Comparison of ENCODE assay signal across 25 cellular contexts in the genomic region with DNA sequence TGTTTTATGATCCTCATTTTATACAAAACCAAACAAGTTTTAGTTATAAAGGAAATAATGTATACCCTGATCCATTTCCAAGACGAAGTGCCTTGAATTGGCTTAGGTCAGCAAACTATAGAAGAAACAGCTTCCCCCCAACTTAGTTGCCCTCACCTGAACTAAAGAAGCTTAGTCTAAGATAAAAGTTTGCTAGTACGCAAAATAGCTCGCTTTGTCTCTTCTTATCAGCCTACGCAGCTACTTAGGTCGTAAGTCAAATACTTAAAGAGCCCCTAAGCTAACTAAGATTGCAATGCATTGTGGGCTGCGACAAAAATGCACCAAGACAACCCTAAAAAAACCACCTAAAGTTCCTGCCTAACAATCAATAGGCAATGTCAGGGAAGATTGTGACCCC. TPM values are rescaled to one million over a fixed set of nuclear protein-coding genes. Genes with fewer than 3 reads are reported as not detected.
DNase-seq lines count a peak whose midpoint lies in the region; ATAC-seq and TF ChIP-seq lines count a peak whose summit lies in the region.
"Had no signal": no experiment of that assay in that cellular context is flagged by ENCODE, and none has a peak within 500 bp of the region (broad histone marks: within the 10 kb centered on the region; RNA-seq: fewer than 3 reads in every experiment).

No MANE protein-coding gene starts in this region.

- H3K4me3 ChIP-seq in KMS-11 (IDR thresholded peaks at IDR 0.05; ENCODE audit: insufficient read depth, low read depth, low read length) (no peak overlapping the region), right cardiac atrium (ENCODE audit: low read length) (no peak overlapping the region)
- H3K4me3 ChIP-seq: left ventricle myocardium inferior, skin epidermis had no signal

- WGBS in right cardiac atrium, result 48% methylated on average over 6 of the region's 6 CpGs

- H3K27me3 ChIP-seq in KMS-11 (ENCODE audit: insufficient read depth, low read depth) (no peaks in the 10 kb centered on the region), right cardiac atrium (ENCODE audit: control insufficient read depth, insufficient read depth) (peaks cover 3% of the 10 kb centered on the region)

- peaks cover 4% of the 10 kb centered on the region for H3K9me3 Mint-ChIP-seq in activated CD4-positive, alpha-beta memory T cell treated with anti-CD3 and anti-CD28 coated beads, Interleukin-2, amount 10 ng/mL, durations not matched to agents 7 days and 5 days
- no peaks in the 10 kb centered on the region for H3K9me3 Mint-ChIP-seq in activated CD4-positive, alpha-beta memory T cell treated with anti-CD3 and anti-CD28 coated beads for 36 hours
- peaks cover 5% of the 10 kb centered on the region for H3K9me3 Mint-ChIP-seq in activated naive CD8-positive, alpha-beta T cell treated with anti-CD3 and anti-CD28 coated beads for 36 hours
- peaks cover 7% of the 10 kb centered on the region for H3K9me3 Mint-ChIP-seq in stimulated activated memory B cell treated with anti-CD40 and anti-IgM and Interleukin-4, amounts not matched to agents 10 μg/mL and 1 μg/mL and 100 μg/mL, for 72 hours

- peaks cover 28% of the 10 kb centered on the region for H3K4me1 Mint-ChIP-seq in activated CD4-positive, alpha-beta memory T cell treated with anti-CD3 and anti-CD28 coated beads, Interleukin-2, amount 10 ng/mL, durations not matched to agents 7 days and 5 days
- H3K4me1 Mint-ChIP-seq in activated CD4-positive, alpha-beta memory T cell treated with anti-CD3 and anti-CD28 coated beads for 36 hours (ENCODE audit: low read depth), result peaks cover 6% of the 10 kb centered on the region
- peaks cover 30% of the 10 kb centered on the region for H3K4me1 Mint-ChIP-seq in activated naive CD8-positive, alpha-beta T cell treated with anti-CD3 and anti-CD28 coated beads for 36 hours
- H3K4me1 Mint-ChIP-seq in stimulated activated memory B cell treated with anti-CD40 and anti-IgM and Interleukin-4, amounts not matched to agents 10 μg/mL and 1 μg/mL and 100 μg/mL, for 72 hours, result peaks cover 28% of the 10 kb centered on the region

- H3K9ac ChIP-seq in KMS-11, result no peak overlapping the region

- H3K9me3 ChIP-seq in right cardiac atrium (ENCODE audit: control insufficient read depth, low read length), result no peaks in the 10 kb centered on the region
- H3K9me3 ChIP-seq: left ventricle myocardium inferior had no signal

- H3K4me3 Mint-ChIP-seq in activated CD4-positive, alpha-beta memory T cell treated with anti-CD3 and anti-CD28 coated beads, Interleukin-2, amount 10 ng/mL, durations not matched to agents 7 days and 5 days, result no peak overlapping the region
- H3K4me3 Mint-ChIP-seq in activated CD4-positive, alpha-beta memory T cell treated with anti-CD3 and anti-CD28 coated beads for 36 hours, result no peak overlapping the region
- H3K4me3 Mint-ChIP-seq in activated naive CD8-positive, alpha-beta T cell treated with anti-CD3 and anti-CD28 coated beads for 36 hours, result no peak overlapping the region
- H3K4me3 Mint-ChIP-seq in stimulated activated memory B cell treated with anti-CD40 and anti-IgM and Interleukin-4, amounts not matched to agents 10 μg/mL and 1 μg/mL and 100 μg/mL, for 72 hours, result no peak overlapping the region

- intact Hi-C loops in activated CD4-positive, alpha-beta memory T cell treated with anti-CD3 and anti-CD28 coated beads for 36 hours (cut with micrococcal nuclease), result loop anchor here (5.0 kb wide), 1 partner anchor 61 kb away; no protein-coding TSS in a partner anchor
- intact Hi-C loops in right cardiac atrium (cut with DNase I), result no loop called here

- DNase-seq in activated CD4-positive, alpha-beta memory T cell treated with anti-CD3 and anti-CD28 coated beads, Interleukin-2, amount 10 ng/mL, durations not matched to agents 7 days and 5 days, result no peak
- DNase-seq in activated CD4-positive, alpha-beta memory T cell treated with anti-CD3 and anti-CD28 coated beads for 36 hours, result no peak
- DNase-seq in activated naive CD8-positive, alpha-beta T cell treated with anti-CD3 and anti-CD28 coated beads for 36 hours, result no peak
- DNase-seq in right cardiac atrium (no peak), middle frontal gyrus (ENCODE audit: extremely low spot score, low spot score) (no peak), substantia nigra (lab: John Stamatoyannopoulos, UW) (no peak)
- DNase-seq: activated effector memory CD4-positive, alpha-beta T cell treated with anti-CD3 and anti-CD28 coated beads, Interleukin-2, amount 50 U/mL, for 16 hours; anterior cingulate cortex; C1 segment of cervical spinal cord; dermis blood vessel endothelial cell; DMS 273 treated with DMSO at 0.1 percent for 48 hours; GOT3; IMR-90; left ventricle myocardium inferior; SHP77 treated with DMSO at 0.1 percent for 48 hours; stimulated activated CD4-positive, alpha-beta T cell treated with anti-CD3 and anti-CD28 coated beads, Interleukin-2, amount 100 ng/mL, for 48 hours; WERI-Rb-1 had no signal

- no peak for TF ChIP-seq CTCF in KMS-11 (conservative IDR thresholded peaks at IDR 0.05; ENCODE audit: low read depth, low read length)

- no peak overlapping the region for H2AFZ ChIP-seq in KMS-11 (ENCODE audit: low read depth)

- H3K27me3 Mint-ChIP-seq in activated CD4-positive, alpha-beta memory T cell treated with anti-CD3 and anti-CD28 coated beads, Interleukin-2, amount 10 ng/mL, durations not matched to agents 7 days and 5 days, result no peaks in the 10 kb centered on the region
- H3K27me3 Mint-ChIP-seq in activated CD4-positive, alpha-beta memory T cell treated with anti-CD3 and anti-CD28 coated beads for 36 hours, result no peaks in the 10 kb centered on the region
- H3K27me3 Mint-ChIP-seq in activated naive CD8-positive, alpha-beta T cell treated with anti-CD3 and anti-CD28 coated beads for 36 hours, result no peaks in the 10 kb centered on the region
- H3K27me3 Mint-ChIP-seq in stimulated activated memory B cell treated with anti-CD40 and anti-IgM and Interleukin-4, amounts not matched to agents 10 μg/mL and 1 μg/mL and 100 μg/mL, for 72 hours, result no peaks in the 10 kb centered on the region

- ATAC-seq in stimulated activated memory B cell treated with anti-CD40 and anti-IgM and Interleukin-4, amounts not matched to agents 10 μg/mL and 1 μg/mL and 100 μg/mL, for 72 hours, result no peak
- no peak for ATAC-seq in right cardiac atrium

- H3K4me1 ChIP-seq in KMS-11 (ENCODE audit: low read depth, poor library complexity, severe bottlenecking) (peaks cover 21% of the 10 kb centered on the region), right cardiac atrium (ENCODE audit: control insufficient read depth, insufficient read depth, low read length) (no peaks in the 10 kb centered on the region)
- H3K4me1 ChIP-seq: left ventricle myocardium inferior had no signal

- H3K27ac ChIP-seq in KMS-11, result peak overlapping the region; percentile 28; the same call in 1 of the 2 replicates
- H3K27ac ChIP-seq in right cardiac atrium (ENCODE audit: low read length), result no peak overlapping the region
- H3K27ac ChIP-seq in substantia nigra (ENCODE audit: low read depth, low read length, poor library complexity, severe bottlenecking), result no peak overlapping the region
- H3K27ac ChIP-seq: left ventricle myocardium inferior, WERI-Rb-1 had no signal

- no peaks in the 10 kb centered on the region for H3K36me3 Mint-ChIP-seq in activated CD4-positive, alpha-beta memory T cell treated with anti-CD3 and anti-CD28 coated beads, Interleukin-2, amount 10 ng/mL, durations not matched to agents 7 days and 5 days (ENCODE audit: low read depth)
- H3K36me3 Mint-ChIP-seq in activated CD4-positive, alpha-beta memory T cell treated with anti-CD3 and anti-CD28 coated beads for 36 hours, result no peaks in the 10 kb centered on the region
- peaks cover 3% of the 10 kb centered on the region for H3K36me3 Mint-ChIP-seq in activated naive CD8-positive, alpha-beta T cell treated with anti-CD3 and anti-CD28 coated beads for 36 hours
- peaks cover 11% of the 10 kb centered on the region for H3K36me3 Mint-ChIP-seq in stimulated activated memory B cell treated with anti-CD40 and anti-IgM and Interleukin-4, amounts not matched to agents 10 μg/mL and 1 μg/mL and 100 μg/mL, for 72 hours

- POLR2A ChIA-PET in activated CD4-positive, alpha-beta memory T cell treated with anti-CD3 and anti-CD28 coated beads, Interleukin-2, amount 10 ng/mL, durations not matched to agents 7 days and 5 days (lab: Charles Lee), result interaction anchor here (0.6 to 1.1 kb wide), 3 partner anchors 12 to 18 kb away, joined by 3 to 4 read pairs (median 3); no protein-coding TSS in a partner anchor
- POLR2A ChIA-PET in activated CD4-positive, alpha-beta memory T cell treated with anti-CD3 and anti-CD28 coated beads for 36 hours (lab: Charles Lee), result no interaction called here

- H3K36me3 ChIP-seq in KMS-11 (ENCODE audit: insufficient read depth), result no peaks in the 10 kb centered on the region
- H3K36me3 ChIP-seq: left ventricle myocardium inferior, WERI-Rb-1 had no signal

- H3K27ac Mint-ChIP-seq in activated CD4-positive, alpha-beta memory T cell treated with anti-CD3 and anti-CD28 coated beads, Interleukin-2, amount 10 ng/mL, durations not matched to agents 7 days and 5 days, result peak overlapping the region; percentile 76
- H3K27ac Mint-ChIP-seq in activated CD4-positive, alpha-beta memory T cell treated with anti-CD3 and anti-CD28 coated beads for 36 hours, result no peak overlapping the region
- peak overlapping the region; percentile 71 for H3K27ac Mint-ChIP-seq in activated naive CD8-positive, alpha-beta T cell treated with anti-CD3 and anti-CD28 coated beads for 36 hours
- H3K27ac Mint-ChIP-seq in stimulated activated memory B cell treated with anti-CD40 and anti-IgM and Interleukin-4, amounts not matched to agents 10 μg/mL and 1 μg/mL and 100 μg/mL, for 72 hours, result peak overlapping the region; percentile 72

- peak overlapping the region; percentile 36; the same call in 1 of the 2 replicates for H3K4me2 ChIP-seq in KMS-11

- no peaks in the 10 kb centered on the region for H4K20me1 ChIP-seq in KMS-11 (ENCODE audit: insufficient read depth)

- no peaks in the 10 kb centered on the region for H3K79me2 ChIP-seq in KMS-11 (ENCODE audit: insufficient read depth, low read depth)

- CTCF ChIA-PET in activated CD4-positive, alpha-beta memory T cell treated with anti-CD3 and anti-CD28 coated beads, Interleukin-2, amount 10 ng/mL, durations not matched to agents 7 days and 5 days (lab: Charles Lee), result no interaction called here
- CTCF ChIA-PET in activated CD4-positive, alpha-beta memory T cell treated with anti-CD3 and anti-CD28 coated beads for 36 hours (lab: Charles Lee), result interaction anchor here (0.7 kb wide), 1 partner anchor 10 kb away, joined by 4 read pairs; no protein-coding TSS in a partner anchor

RNA-seq across cellular contexts. Expression of a gene that starts 12.8 kb away (rescaled TPM):
- total RNA-seq in activated CD4-positive, alpha-beta memory T cell treated with anti-CD3 and anti-CD28 coated beads, Interleukin-2, amount 10 ng/mL, durations not matched to agents 7 days and 5 days, result under 1 TPM in 1 of 2 experiments, not detected in 1; 0.10 TPM
- not detected for total RNA-seq in activated CD4-positive, alpha-beta memory T cell treated with anti-CD3 and anti-CD28 coated beads for 36 hours
- total RNA-seq in activated naive CD8-positive, alpha-beta T cell treated with anti-CD3 and anti-CD28 coated beads for 36 hours, result under 1 TPM; 0.32 to 0.35 TPM
- not detected for total RNA-seq in right cardiac atrium
- not detected for polyA plus RNA-seq in right cardiac atrium
- total RNA-seq: A673; cardiac septum; dermis blood vessel endothelial cell; fibroblast of villous mesenchyme; IMR-90; left ventricle myocardium inferior; pulmonary artery endothelial cell; T-helper 1 cell treated with Interleukin-12 subunit alpha and Interleukin-12 subunit beta and Interleukin-4 antibody, amounts not matched to agents 30 ng/mL and 1 ng/mL, for 36 hours had no signal
- polyA plus RNA-seq: IMR-90 had no signal
